ENCODE assay signal across 8 cellular contexts in genomic region chr4:56978750-56979303, GRCh38. TPM values are rescaled to one million over a fixed set of nuclear protein-coding genes. Genes with fewer than 3 reads are reported as not detected.
A peak's percentile ranks its signal among the peaks of the same experiment; 100 is the strongest.
DNase-seq lines count a peak whose midpoint lies in the region; ATAC-seq lines count a peak whose summit lies in the region.

Gene POLR2B, plus strand, starts transcription at chr4:56978896. Its CDS starts 90 bp downstream, at chr4:56978986.

- DNase-seq in DMS 273 (lab: John Stamatoyannopoulos, UW; ENCODE audit: unreplicated experiment) (peak; percentile 95), HuH-7.5 (ENCODE audit: low spot score) (peak; percentile 77), OCI-M2 (lab: John Stamatoyannopoulos, UW; ENCODE audit: unreplicated experiment) (peak; percentile 50), activated T-cell treated with anti-CD3 and anti-CD28 coated beads for 4 hours (peak; percentile 81), epithelial cell of prostate (ENCODE audit: low read depth, low spot score) (peak; percentile 73), mucosa of gallbladder (ENCODE audit: low spot score) (peak; percentile 96)
- peak; percentile 96 for DNase-seq in stimulated activated CD8-positive, alpha-beta memory T cell treated with anti-CD3 and anti-CD28 coated beads, Interleukin-4, amount 100 ng/mL, for 48 hours

- peak; percentile 48 for ATAC-seq in GM21526 (IDR thresholded peaks at IDR 0.05; ENCODE audit: low FRiP score, unreplicated experiment)

- H3K27ac ChIP-seq in epithelial cell of prostate, result peak within 1 kb of the TSS; percentile 95

RNA-seq across cellular contexts. Expression of gene POLR2B, which starts in this region (rescaled TPM):
- 78.8 TPM for total RNA-seq in mucosa of gallbladder

Comparison
In these comparisons a context has a peak if more than half of its experiments do, and no peak if none do; other contexts are left out.
1. Peak in every context shown above with its lines: DNase-seq, ATAC-seq and H3K27ac ChIP-seq.